ENCODE assay signal across 28 cellular contexts in genomic region chrX:85327060-85327333, GRCh38. TPM values are rescaled to one million over a fixed set of nuclear protein-coding genes. Genes with fewer than 3 reads are reported as not detected.
DNase-seq lines count a peak whose midpoint lies in the region; ATAC-seq and TF ChIP-seq lines count a peak whose summit lies in the region.
"Had no signal": no experiment of that assay in that cellular context is flagged by ENCODE, and none has a peak within 500 bp of the region (broad histone marks: within the 10 kb centered on the region; RNA-seq: fewer than 3 reads in every experiment).

No MANE protein-coding gene starts in this region.

- no peak overlapping the region for H3K4me3 Mint-ChIP-seq in H9
- H3K4me3 Mint-ChIP-seq in chondrocyte (ENCODE audit: unreplicated experiment) = no peak overlapping the region
- H3K4me3 Mint-ChIP-seq: CD4-positive, alpha-beta T cell; CD8-positive, alpha-beta T cell had no signal

- H3K9ac ChIP-seq in H9 (ENCODE audit: extremely low read depth, insufficient read length, low read length) = no peak overlapping the region
- H3K9ac ChIP-seq: BLaER1 treated with 17β-estradiol and CSF1 and Interleukin-3, amounts not matched to agents 10 nM and 100 nM had no signal

- H3K36me3 Mint-ChIP-seq in H9 (ENCODE audit: insufficient read depth in 1 of 3, low read depth in 3 of 3) (peaks cover 0 to 2% (median 2%) of the 10 kb centered on the region in 3 experiments; a peak in 3 of 7 replicates), chondrocyte (ENCODE audit: low read depth) (no peaks in the 10 kb centered on the region)
- H3K36me3 Mint-ChIP-seq: CD8-positive, alpha-beta T cell had no signal

- WGBS in H9 (ENCODE audit: extremely low coverage, insufficient read length, low lambda C conversion rate) = no CpG with 5 or more reads among the region's 2 CpGs
- WGBS in prostate gland = 88% methylated on average over 1 of the region's 2 CpGs

- ATAC-seq in lower lobe of right lung (no peak), HG03045 (IDR thresholded peaks at IDR 0.05; ENCODE audit: unreplicated experiment) (no peak), GM18519 (IDR thresholded peaks at IDR 0.05; ENCODE audit: low FRiP score, unreplicated experiment) (no peak)
- ATAC-seq: CD8-positive, alpha-beta T cell; GM12878 had no signal

- H3K56ac ChIP-seq in H9 (ENCODE audit: insufficient read length, low read depth, low read length) = no peak overlapping the region

- H2BK5ac ChIP-seq in H9 (ENCODE audit: insufficient read length, low read length) = no peak overlapping the region

- H3K9me3 Mint-ChIP-seq in H9 = peaks cover 52 to 63% of the 10 kb centered on the region in 2 experiments
- H3K9me3 Mint-ChIP-seq in chondrocyte (ENCODE audit: low read depth) = peaks cover 18% of the 10 kb centered on the region

- no peak overlapping the region for H3K27ac ChIP-seq in H9 (ENCODE audit: insufficient read length, low read depth, low read length)
- no peak overlapping the region for H3K27ac ChIP-seq in lower lobe of right lung
- H3K27ac ChIP-seq in prostate gland = no peak overlapping the region
- H3K27ac ChIP-seq: BLaER1 treated with 17β-estradiol and CSF1 and Interleukin-3, amounts not matched to agents 10 nM and 100 nM; C4-2B had no signal

- H3K79me1 ChIP-seq in H9 (ENCODE audit: insufficient read depth, low read depth, low read length, poor library complexity, severe bottlenecking) = no peaks in the 10 kb centered on the region

- H3K27me3 ChIP-seq in BE2C (no peaks in the 10 kb centered on the region), H9 (ENCODE audit: insufficient read depth, low read length) (no peaks in the 10 kb centered on the region), lower lobe of right lung (ENCODE audit: low read depth) (no peaks in the 10 kb centered on the region), prostate gland (replicated peaks; ENCODE audit: insufficient read depth) (no peaks in the 10 kb centered on the region)

- no peaks in the 10 kb centered on the region for H3K79me2 ChIP-seq in H9 (ENCODE audit: insufficient read depth, low read length)

- H2BK12ac ChIP-seq in H9 (ENCODE audit: insufficient read length, low read depth, low read length) = no peak overlapping the region

- intact Hi-C loops in lower lobe of right lung (cut with DNase I) = no loop called here
- intact Hi-C loops in prostate gland (cut with DNase I) = no loop called here

- TF ChIP-seq CTCF in BE2C (IDR thresholded peaks at IDR 0.05; ENCODE audit: low read depth, low read length) (no peak), H9 (conservative IDR thresholded peaks at IDR 0.05) (no peak), chondrocyte (IDR thresholded peaks at IDR 0.05) (no peak), lower lobe of right lung (IDR thresholded peaks at IDR 0.05) (no peak), prostate gland (IDR thresholded peaks at IDR 0.05) (no peak)

- no peaks in the 10 kb centered on the region for H3K23me2 ChIP-seq in H9 (ENCODE audit: insufficient read length, low read depth, low read length, poor library complexity, severe bottlenecking)

- no peak overlapping the region for H3K4me3 ChIP-seq in BE2C (ENCODE audit: low read depth, low read length)
- H3K4me3 ChIP-seq in lower lobe of right lung = no peak overlapping the region
- H3K4me3 ChIP-seq in prostate gland = no peak overlapping the region
- H3K4me3 ChIP-seq: BLaER1 treated with 17β-estradiol and CSF1 and Interleukin-3, amounts not matched to agents 10 nM and 100 nM; GM12878 had no signal

- no peak overlapping the region for H2BK15ac ChIP-seq in H9 (ENCODE audit: low read depth, low read length)

- no peaks in the 10 kb centered on the region for H4K20me1 ChIP-seq in H9 (ENCODE audit: control insufficient read depth, insufficient read depth, insufficient read length)
- H4K20me1 ChIP-seq: BLaER1 treated with 17β-estradiol and CSF1 and Interleukin-3, amounts not matched to agents 10 nM and 100 nM had no signal

- H4K8ac ChIP-seq in H9 (replicated peaks; ENCODE audit: insufficient read length, low read depth, low read length) = no peak overlapping the region

- H3K27me3 Mint-ChIP-seq in H9 (ENCODE audit: low read depth) (no peaks in the 10 kb centered on the region), chondrocyte (ENCODE audit: low read depth) (no peaks in the 10 kb centered on the region)
- H3K27me3 Mint-ChIP-seq: CD4-positive, alpha-beta T cell had no signal

- H3K14ac ChIP-seq in H9 (ENCODE audit: insufficient read depth, low read length) = no peak overlapping the region

- peak; percentile 1 for DNase-seq in BE2C
- peak; percentile 15 for DNase-seq in H9
- DNase-seq in chondrocyte (ENCODE audit: low spot score) = peak; percentile 67
- DNase-seq in lower lobe of right lung = peak; percentile 3
- DNase-seq in prostate gland (ENCODE audit: low spot score) = no peak
- DNase-seq in DMS114 treated with DMSO at 0.1 percent for 48 hours (lab: John Stamatoyannopoulos, UW; ENCODE audit: unreplicated experiment) = no peak
- DNase-seq: 8988T; ACHN; Caco-2; Calu3; CD4-positive, alpha-beta T cell; CD8-positive, alpha-beta T cell; DMS153; DMS53; DMS79; DND-41; EL; GDM1 had no signal

- H3K18ac ChIP-seq in H9 (ENCODE audit: insufficient read length, low read depth, low read length) = no peak overlapping the region

- no peak overlapping the region for H4K91ac ChIP-seq in H9 (ENCODE audit: insufficient read length, low read depth, low read length)

- H3K27ac Mint-ChIP-seq in H9 (no peak overlapping the region), chondrocyte (ENCODE audit: unreplicated experiment) (no peak overlapping the region)
- H3K27ac Mint-ChIP-seq: CD4-positive, alpha-beta T cell; CD8-positive, alpha-beta T cell had no signal

- H3K36me3 ChIP-seq in BE2C (no peaks in the 10 kb centered on the region), lower lobe of right lung (no peaks in the 10 kb centered on the region), prostate gland (no peaks in the 10 kb centered on the region)
- H3K36me3 ChIP-seq: BLaER1 treated with 17β-estradiol and CSF1 and Interleukin-3, amounts not matched to agents 10 nM and 100 nM had no signal

- H4K5ac ChIP-seq in H9 (ENCODE audit: insufficient read length, low read depth, low read length) = no peak overlapping the region

- H2AFZ ChIP-seq in H9 (ENCODE audit: low read length) = no peak overlapping the region

- H3K4me1 Mint-ChIP-seq in H9 (no peaks in the 10 kb centered on the region), chondrocyte (ENCODE audit: low read depth) (no peaks in the 10 kb centered on the region)

- H3K4ac ChIP-seq in H9 (ENCODE audit: low read depth, low read length) = no peak overlapping the region

- no peak overlapping the region for H2BK120ac ChIP-seq in H9 (ENCODE audit: low read depth, low read length, poor library complexity, severe bottlenecking)

- H3T11ph ChIP-seq in H9 (ENCODE audit: low read length) = no peak overlapping the region

- H3K4me1 ChIP-seq in BE2C (no peaks in the 10 kb centered on the region), H9 (ENCODE audit: insufficient read depth, low read length) (no peaks in the 10 kb centered on the region), lower lobe of right lung (no peaks in the 10 kb centered on the region), prostate gland (replicated peaks) (no peaks in the 10 kb centered on the region)
- H3K4me1 ChIP-seq: BLaER1 treated with 17β-estradiol and CSF1 and Interleukin-3, amounts not matched to agents 10 nM and 100 nM; Caco-2 had no signal

- no peak overlapping the region for H2BK20ac ChIP-seq in H9 (ENCODE audit: low read depth, low read length, poor library complexity, severe bottlenecking)

- TF ChIP-seq POLR2A in prostate gland (IDR thresholded peaks at IDR 0.05) = no peak

- no peak overlapping the region for H3K23ac ChIP-seq in H9 (ENCODE audit: insufficient read length, low read depth, low read length)

- H2AK5ac ChIP-seq in H9 (ENCODE audit: insufficient read length, low read length) = no peak overlapping the region

- H3K9me3 ChIP-seq in BE2C (no peaks in the 10 kb centered on the region), H9 (ENCODE audit: control insufficient read depth, low read depth, low read length) (peaks cover 11% of the 10 kb centered on the region), lower lobe of right lung (no peaks in the 10 kb centered on the region), prostate gland (no peaks in the 10 kb centered on the region)
- H3K9me3 ChIP-seq: Caco-2 had no signal

- no peak overlapping the region for H3K4me2 ChIP-seq in H9 (ENCODE audit: insufficient read depth, insufficient read length, low read length)
- H3K4me2 ChIP-seq: BLaER1 treated with 17β-estradiol and CSF1 and Interleukin-3, amounts not matched to agents 10 nM and 100 nM had no signal

RNA-seq across cellular contexts. Expression of gene POF1B, which starts 52.5 kb away (rescaled TPM):
- polyA plus RNA-seq in BE2C (2012; ENCODE audit: insufficient read depth, insufficient read length, low read depth) = 0.29 TPM
- total RNA-seq in H9 (2021) (not detected in 2 replicates), chondrocyte (not detected in 3 replicates), lower lobe of right lung (2.5 TPM), prostate gland (1 to 10 TPM; 3.6 to 4.6 TPM)
- total RNA-seq: A673; CD8-positive, alpha-beta T cell; Daoy; G401 had no signal
- polyA plus RNA-seq: AG04450, BJ had no signal

Comparison
In these comparisons a context has a peak if more than half of its experiments do, and no peak if none do; other contexts are left out.
1. DNase-seq: peak in BE2C (single experiment), H9 (single experiment), chondrocyte (single experiment) and lower lobe of right lung (single experiment); none in prostate gland (single experiment) and DMS114 treated with DMSO at 0.1 percent for 48 hours (single experiment).